ENCODE assay signal across 1 cellular context in the genomic region with DNA sequence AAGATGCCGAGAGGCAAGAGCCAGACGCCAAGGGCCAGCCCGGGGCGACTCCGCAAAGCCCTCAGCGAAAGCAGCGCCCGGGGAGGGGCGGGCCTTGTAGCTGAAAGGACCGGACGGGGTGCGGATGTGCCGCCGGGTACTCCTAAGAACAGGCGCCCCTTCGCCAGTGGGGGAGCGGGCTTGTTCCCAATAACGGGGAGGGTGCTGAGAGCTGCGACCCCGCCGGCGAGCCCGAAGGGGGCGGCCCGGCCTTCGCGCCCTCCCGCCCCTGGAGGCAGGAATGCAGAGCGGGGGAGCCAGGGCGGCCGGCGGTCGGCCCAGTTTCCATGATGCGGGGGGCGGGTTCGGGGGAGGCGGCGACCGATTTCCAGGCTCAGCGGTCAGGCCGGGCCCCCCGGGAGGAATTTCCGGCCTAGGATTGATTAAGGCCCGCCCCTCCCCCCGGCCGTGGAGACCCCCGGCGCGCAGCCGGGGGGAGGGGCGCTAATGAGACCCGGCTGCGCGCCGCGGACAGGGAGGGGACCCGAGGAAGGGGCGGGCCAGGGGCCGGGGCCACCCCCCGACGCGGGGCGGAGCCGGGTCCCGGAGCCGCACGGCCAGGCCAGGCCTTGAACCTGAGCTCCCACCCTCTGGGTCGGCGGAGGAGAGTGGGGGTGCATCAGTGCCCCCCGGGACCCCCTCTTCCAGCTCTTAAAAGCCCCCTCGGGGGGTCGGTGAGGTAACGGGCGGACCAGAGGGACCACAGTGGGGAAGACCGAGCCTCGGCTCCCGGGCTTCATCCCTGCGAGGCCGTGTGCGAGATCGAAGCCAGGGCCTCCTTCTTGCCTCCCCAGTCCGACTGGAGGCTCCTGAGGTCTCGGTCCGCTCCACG.
A peak's percentile ranks its signal among the peaks of the same experiment; 100 is the strongest.
TF ChIP-seq lines count a peak whose summit lies in the region.

No MANE protein-coding gene starts in this region.

TF ChIP-seq in A549, 52 proteins besides CTCF, POLR2A, EP300 and RAD21 (continued from another document):
- TF ChIP-seq, protein P1, sequence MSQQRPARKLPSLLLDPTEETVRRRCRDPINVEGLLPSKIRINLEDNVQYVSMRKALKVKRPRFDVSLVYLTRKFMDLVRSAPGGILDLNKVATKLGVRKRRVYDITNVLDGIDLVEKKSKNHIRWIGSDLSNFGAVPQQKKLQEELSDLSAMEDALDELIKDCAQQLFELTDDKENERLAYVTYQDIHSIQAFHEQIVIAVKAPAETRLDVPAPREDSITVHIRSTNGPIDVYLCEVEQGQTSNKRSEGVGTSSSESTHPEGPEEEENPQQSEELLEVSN (IDR thresholded peaks at IDR 0.05; ENCODE audit: borderline replicate concordance, low read depth) = no peak; the same call in 1 of the 2 replicates
- TF ChIP-seq HMGXB4 (CRISPR knock-in tag; IDR thresholded peaks at IDR 0.05; ENCODE audit: borderline replicate concordance) (peak; percentile 43; the same call in 1 of the 2 replicates), JUN (IDR thresholded peaks at IDR 0.05) (peak in 1 of 2 experiments; percentile 31; a peak in 2 of 5 replicates), KDM1A (IDR thresholded peaks at IDR 0.05; ENCODE audit: low read depth) (0 out of 2 replicates have a peak, but pooled peaks have one; percentile 2), ESRRA (IDR thresholded peaks at IDR 0.05; ENCODE audit: borderline replicate concordance, low read length) (no peak), PHF8 (IDR thresholded peaks at IDR 0.05; ENCODE audit: borderline replicate concordance, low read depth) (peak; percentile 66), EHF (CRISPR knock-in tag; IDR thresholded peaks at IDR 0.05) (no peak), CHD2 (IDR thresholded peaks at IDR 0.05; ENCODE audit: low read length, partially characterized antibody) (no peak)
- TF ChIP-seq, protein P2, sequence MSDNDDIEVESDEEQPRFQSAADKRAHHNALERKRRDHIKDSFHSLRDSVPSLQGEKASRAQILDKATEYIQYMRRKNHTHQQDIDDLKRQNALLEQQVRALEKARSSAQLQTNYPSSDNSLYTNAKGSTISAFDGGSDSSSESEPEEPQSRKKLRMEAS (IDR thresholded peaks at IDR 0.05) = peak; percentile 43; the same call in 1 of the 2 replicates
